Comparison of ENCODE assay signal across 8 cellular contexts in the genomic region with DNA sequence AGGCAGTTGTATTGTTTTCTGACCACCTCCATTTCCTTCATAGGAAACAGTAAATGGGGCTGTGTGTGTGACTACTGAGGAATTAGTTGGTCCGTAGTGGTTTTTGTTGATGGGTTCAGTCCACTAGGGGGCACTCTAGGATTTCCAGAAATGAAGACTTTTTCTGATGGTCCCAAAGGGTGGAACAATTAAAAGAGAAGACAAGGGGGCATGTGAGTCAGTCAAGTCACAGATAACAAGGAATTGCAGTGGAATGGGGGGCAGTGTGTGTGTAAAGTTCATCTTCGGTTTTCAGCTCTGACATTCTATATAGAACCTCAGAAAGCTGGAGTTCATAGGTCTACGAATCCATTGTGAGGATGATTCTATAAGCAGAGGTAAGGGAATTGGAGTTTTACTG.
A peak's percentile ranks its signal among the peaks of the same experiment; 100 is the strongest.
DNase-seq lines count a peak whose midpoint lies in the region; ATAC-seq, FAIRE-seq and TF ChIP-seq lines count a peak whose summit lies in the region.

No MANE protein-coding gene starts in this region.

- H3K56ac ChIP-seq in mesendoderm (ENCODE audit: low read length), result no peak overlapping the region

- no peaks in the 10 kb centered on the region for H3K79me1 ChIP-seq in mesendoderm (ENCODE audit: low read length)

- H4K20me1 ChIP-seq in Loucy (ENCODE audit: insufficient read depth, low read length, poor library complexity, severe bottlenecking), result no peaks in the 10 kb centered on the region

- H2AFZ ChIP-seq in Loucy (ENCODE audit: low read length), result no peak overlapping the region

- no peak overlapping the region for H4K8ac ChIP-seq in mesendoderm (ENCODE audit: low read depth, low read length)

- H3K27ac Mint-ChIP-seq in activated naive CD4-positive, alpha-beta T cell treated with anti-CD3 and anti-CD28 coated beads, Interleukin-2, amount 50 U/mL, for 24 hours, result peak overlapping the region; percentile 48

- H3K4me3 ChIP-seq in Loucy (ENCODE audit: low read length, poor library complexity, severe bottlenecking) (no peak overlapping the region), mesendoderm (ENCODE audit: low read length) (no peak overlapping the region)

- no peak overlapping the region for H3K23ac ChIP-seq in mesendoderm (ENCODE audit: low read length)

- H3K27me3 Mint-ChIP-seq in activated naive CD4-positive, alpha-beta T cell treated with anti-CD3 and anti-CD28 coated beads, Interleukin-2, amount 50 U/mL, for 24 hours, result peaks cover 2% of the 10 kb centered on the region

- ATAC-seq in GM21423 (IDR thresholded peaks at IDR 0.05; ENCODE audit: unreplicated experiment) (no peak), GM19463 (IDR thresholded peaks at IDR 0.05; ENCODE audit: unreplicated experiment) (no peak)

- peak; percentile 42 for FAIRE-seq in G401.6 (lab: Jason Lieb, UNC)

- H3K36me3 ChIP-seq in Loucy (ENCODE audit: insufficient read depth, low read length) (no peaks in the 10 kb centered on the region), mesendoderm (ENCODE audit: control insufficient read depth, insufficient read depth, low read length) (no peaks in the 10 kb centered on the region)

- no CpG with 5 or more reads among the region's 3 CpGs for WGBS in mesendoderm (ENCODE audit: extremely low coverage, insufficient coverage, low lambda C conversion rate)

- no peaks in the 10 kb centered on the region for H3K9me3 Mint-ChIP-seq in activated naive CD4-positive, alpha-beta T cell treated with anti-CD3 and anti-CD28 coated beads, Interleukin-2, amount 50 U/mL, for 24 hours

- H2BK5ac ChIP-seq in mesendoderm (ENCODE audit: low read length), result no peak overlapping the region

- no peak overlapping the region for H3K27ac ChIP-seq in mesendoderm (ENCODE audit: low read depth, low read length)

- H3K4ac ChIP-seq in mesendoderm (ENCODE audit: low read depth, low read length), result no peak overlapping the region

- H3F3A ChIP-seq in Loucy (ENCODE audit: low read depth), result no peaks in the 10 kb centered on the region

- H3K79me2 ChIP-seq in Loucy (ENCODE audit: insufficient read depth, low read length) (no peaks in the 10 kb centered on the region), mesendoderm (ENCODE audit: control insufficient read depth, insufficient read depth, low read length) (no peaks in the 10 kb centered on the region)

- no peaks in the 10 kb centered on the region for H3K27me3 ChIP-seq in Loucy (ENCODE audit: insufficient read depth, low read length, poor library complexity, severe bottlenecking)
- no peaks in the 10 kb centered on the region for H3K27me3 ChIP-seq in mesendoderm (ENCODE audit: insufficient read depth, low read length, poor library complexity)

- H3K36me3 Mint-ChIP-seq in activated naive CD4-positive, alpha-beta T cell treated with anti-CD3 and anti-CD28 coated beads, Interleukin-2, amount 50 U/mL, for 24 hours, result no peaks in the 10 kb centered on the region

- H3K4me3 Mint-ChIP-seq in activated naive CD4-positive, alpha-beta T cell treated with anti-CD3 and anti-CD28 coated beads, Interleukin-2, amount 50 U/mL, for 24 hours, result peak overlapping the region; percentile 73

- no peak overlapping the region for H4K5ac ChIP-seq in mesendoderm (ENCODE audit: low read length)

- H3K4me2 ChIP-seq in Loucy (ENCODE audit: low read depth, low read length, poor library complexity, severe bottlenecking) (no peak overlapping the region), mesendoderm (ENCODE audit: low read length) (no peak overlapping the region)

- H2BK120ac ChIP-seq in mesendoderm (ENCODE audit: low read depth, low read length), result no peak overlapping the region

- peaks cover 11% of the 10 kb centered on the region for H3K4me1 ChIP-seq in Loucy (ENCODE audit: insufficient read depth, low read length, poor library complexity, severe bottlenecking)
- no peaks in the 10 kb centered on the region for H3K4me1 ChIP-seq in mesendoderm (ENCODE audit: control insufficient read depth, low read depth, low read length)

- H3K9ac ChIP-seq in Loucy (ENCODE audit: low read depth, low read length, poor library complexity, severe bottlenecking), result no peak overlapping the region
- no peak overlapping the region for H3K9ac ChIP-seq in mesendoderm (ENCODE audit: low read length)

- no peak overlapping the region for H2BK15ac ChIP-seq in mesendoderm (replicated peaks; ENCODE audit: low read depth)

- DNase-seq in mesendoderm, result peak; percentile 75
- no peak for DNase-seq in HuH-7.5 (ENCODE audit: low spot score)
- DNase-seq in DMS153 (lab: John Stamatoyannopoulos, UW), result no peak

- H2AK5ac ChIP-seq in mesendoderm (ENCODE audit: low read length), result no peak overlapping the region

- H3K9me3 ChIP-seq in Loucy (ENCODE audit: insufficient read depth, low read depth, low read length), result no peaks in the 10 kb centered on the region

- TF ChIP-seq CTCF in Loucy (conservative IDR thresholded peaks at IDR 0.05; ENCODE audit: low read length), result peak; percentile 87

- no peak overlapping the region for H3K18ac ChIP-seq in mesendoderm (ENCODE audit: low read length)

- H3K9me2 ChIP-seq in Loucy (replicated peaks; ENCODE audit: low read depth, low read length), result no peaks in the 10 kb centered on the region

- H3K4me1 Mint-ChIP-seq in activated naive CD4-positive, alpha-beta T cell treated with anti-CD3 and anti-CD28 coated beads, Interleukin-2, amount 50 U/mL, for 24 hours, result peaks cover 8% of the 10 kb centered on the region
